ENCODE assay signal across 1 cellular context in the genomic region with DNA sequence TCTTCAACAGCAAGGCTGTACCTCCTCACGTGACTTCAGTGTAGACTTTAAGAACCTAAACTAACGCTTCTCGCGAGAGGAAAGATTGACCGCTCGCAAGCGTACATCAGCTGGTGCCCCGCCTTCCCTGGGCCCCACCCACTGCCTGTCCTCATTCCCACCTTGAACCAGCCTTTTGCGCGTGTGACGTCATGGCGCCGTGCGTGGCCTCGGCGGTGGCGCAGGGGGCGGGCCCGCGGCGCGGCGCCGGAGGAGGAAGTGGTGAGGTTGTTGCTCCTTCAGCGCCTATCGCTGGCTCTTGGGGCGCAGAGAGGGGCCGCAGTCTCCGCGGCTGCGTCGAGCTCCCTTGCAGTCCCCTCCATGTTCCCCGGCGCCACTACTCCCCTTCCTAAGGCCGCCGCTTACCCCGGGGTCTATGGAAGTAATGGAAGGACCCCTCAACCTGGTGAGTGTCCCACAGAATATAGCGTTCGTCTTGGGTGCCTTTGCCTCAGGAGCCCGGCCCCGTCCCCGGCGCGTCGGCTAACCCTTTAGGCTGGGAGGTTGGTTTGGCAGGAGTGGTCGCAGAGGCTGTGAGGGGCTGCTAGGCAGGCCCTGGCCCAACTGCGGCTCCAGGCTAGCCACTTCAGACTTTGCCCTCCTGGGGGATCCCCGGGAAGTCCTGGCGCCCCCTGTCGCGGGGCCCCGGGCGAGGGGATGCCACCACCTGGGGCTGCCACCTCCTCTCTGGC.
TF ChIP-seq lines count a peak whose summit lies in the region.

A gene (plus strand): TSS at position 273 of the 731 bp plus-strand sequence. CDS start 143 bp downstream, at position 416.

TF ChIP-seq in SK-N-SH, 30 proteins besides CTCF, POLR2A, EP300 and RAD21 (continued from another document):
- TF ChIP-seq, protein P1, sequence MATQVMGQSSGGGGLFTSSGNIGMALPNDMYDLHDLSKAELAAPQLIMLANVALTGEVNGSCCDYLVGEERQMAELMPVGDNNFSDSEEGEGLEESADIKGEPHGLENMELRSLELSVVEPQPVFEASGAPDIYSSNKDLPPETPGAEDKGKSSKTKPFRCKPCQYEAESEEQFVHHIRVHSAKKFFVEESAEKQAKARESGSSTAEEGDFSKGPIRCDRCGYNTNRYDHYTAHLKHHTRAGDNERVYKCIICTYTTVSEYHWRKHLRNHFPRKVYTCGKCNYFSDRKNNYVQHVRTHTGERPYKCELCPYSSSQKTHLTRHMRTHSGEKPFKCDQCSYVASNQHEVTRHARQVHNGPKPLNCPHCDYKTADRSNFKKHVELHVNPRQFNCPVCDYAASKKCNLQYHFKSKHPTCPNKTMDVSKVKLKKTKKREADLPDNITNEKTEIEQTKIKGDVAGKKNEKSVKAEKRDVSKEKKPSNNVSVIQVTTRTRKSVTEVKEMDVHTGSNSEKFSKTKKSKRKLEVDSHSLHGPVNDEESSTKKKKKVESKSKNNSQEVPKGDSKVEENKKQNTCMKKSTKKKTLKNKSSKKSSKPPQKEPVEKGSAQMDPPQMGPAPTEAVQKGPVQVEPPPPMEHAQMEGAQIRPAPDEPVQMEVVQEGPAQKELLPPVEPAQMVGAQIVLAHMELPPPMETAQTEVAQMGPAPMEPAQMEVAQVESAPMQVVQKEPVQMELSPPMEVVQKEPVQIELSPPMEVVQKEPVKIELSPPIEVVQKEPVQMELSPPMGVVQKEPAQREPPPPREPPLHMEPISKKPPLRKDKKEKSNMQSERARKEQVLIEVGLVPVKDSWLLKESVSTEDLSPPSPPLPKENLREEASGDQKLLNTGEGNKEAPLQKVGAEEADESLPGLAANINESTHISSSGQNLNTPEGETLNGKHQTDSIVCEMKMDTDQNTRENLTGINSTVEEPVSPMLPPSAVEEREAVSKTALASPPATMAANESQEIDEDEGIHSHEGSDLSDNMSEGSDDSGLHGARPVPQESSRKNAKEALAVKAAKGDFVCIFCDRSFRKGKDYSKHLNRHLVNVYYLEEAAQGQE (IDR thresholded peaks at IDR 0.05; ENCODE audit: low read depth, low read length), result 0 out of 2 replicates have a peak, but pooled peaks have one; percentile 37
- peak; percentile 59 for TF ChIP-seq GABPA (IDR thresholded peaks at IDR 0.05; ENCODE audit: low read depth)
- 0 out of 2 replicates have a peak, but pooled peaks have one; percentile 2 for TF ChIP-seq YY1 (IDR thresholded peaks at IDR 0.05; ENCODE audit: low read depth)
- peak; percentile 82 for TF ChIP-seq ELF1 (IDR thresholded peaks at IDR 0.05)
- TF ChIP-seq TEAD4 (IDR thresholded peaks at IDR 0.05; ENCODE audit: borderline replicate concordance, insufficient read depth), result no peak
- peak; percentile 57 for TF ChIP-seq NRF1 (IDR thresholded peaks at IDR 0.05; ENCODE audit: low read depth, low read length)
- no peak for TF ChIP-seq FOXJ3 (CRISPR knock-in tag; IDR thresholded peaks at IDR 0.05)
- TF ChIP-seq, protein P2, sequence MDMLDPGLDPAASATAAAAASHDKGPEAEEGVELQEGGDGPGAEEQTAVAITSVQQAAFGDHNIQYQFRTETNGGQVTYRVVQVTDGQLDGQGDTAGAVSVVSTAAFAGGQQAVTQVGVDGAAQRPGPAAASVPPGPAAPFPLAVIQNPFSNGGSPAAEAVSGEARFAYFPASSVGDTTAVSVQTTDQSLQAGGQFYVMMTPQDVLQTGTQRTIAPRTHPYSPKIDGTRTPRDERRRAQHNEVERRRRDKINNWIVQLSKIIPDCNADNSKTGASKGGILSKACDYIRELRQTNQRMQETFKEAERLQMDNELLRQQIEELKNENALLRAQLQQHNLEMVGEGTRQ (IDR thresholded peaks at IDR 0.05; ENCODE audit: borderline replicate concordance, low read depth, low read length), result peak; percentile 84
- TF ChIP-seq CHD2 (IDR thresholded peaks at IDR 0.05; ENCODE audit: low read length, partially characterized antibody), result peak; percentile 100
- TF ChIP-seq, protein P3, sequence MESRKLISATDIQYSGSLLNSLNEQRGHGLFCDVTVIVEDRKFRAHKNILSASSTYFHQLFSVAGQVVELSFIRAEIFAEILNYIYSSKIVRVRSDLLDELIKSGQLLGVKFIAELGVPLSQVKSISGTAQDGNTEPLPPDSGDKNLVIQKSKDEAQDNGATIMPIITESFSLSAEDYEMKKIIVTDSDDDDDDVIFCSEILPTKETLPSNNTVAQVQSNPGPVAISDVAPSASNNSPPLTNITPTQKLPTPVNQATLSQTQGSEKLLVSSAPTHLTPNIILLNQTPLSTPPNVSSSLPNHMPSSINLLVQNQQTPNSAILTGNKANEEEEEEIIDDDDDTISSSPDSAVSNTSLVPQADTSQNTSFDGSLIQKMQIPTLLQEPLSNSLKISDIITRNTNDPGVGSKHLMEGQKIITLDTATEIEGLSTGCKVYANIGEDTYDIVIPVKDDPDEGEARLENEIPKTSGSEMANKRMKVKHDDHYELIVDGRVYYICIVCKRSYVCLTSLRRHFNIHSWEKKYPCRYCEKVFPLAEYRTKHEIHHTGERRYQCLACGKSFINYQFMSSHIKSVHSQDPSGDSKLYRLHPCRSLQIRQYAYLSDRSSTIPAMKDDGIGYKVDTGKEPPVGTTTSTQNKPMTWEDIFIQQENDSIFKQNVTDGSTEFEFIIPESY (IDR thresholded peaks at IDR 0.05; ENCODE audit: borderline replicate concordance, low read depth), result peak; percentile 98
- TF ChIP-seq FOXM1 (IDR thresholded peaks at IDR 0.05; ENCODE audit: low read depth), result no peak
- TF ChIP-seq RFX5 (IDR thresholded peaks at IDR 0.05; ENCODE audit: low read length), result no peak
- TF ChIP-seq, protein P4, sequence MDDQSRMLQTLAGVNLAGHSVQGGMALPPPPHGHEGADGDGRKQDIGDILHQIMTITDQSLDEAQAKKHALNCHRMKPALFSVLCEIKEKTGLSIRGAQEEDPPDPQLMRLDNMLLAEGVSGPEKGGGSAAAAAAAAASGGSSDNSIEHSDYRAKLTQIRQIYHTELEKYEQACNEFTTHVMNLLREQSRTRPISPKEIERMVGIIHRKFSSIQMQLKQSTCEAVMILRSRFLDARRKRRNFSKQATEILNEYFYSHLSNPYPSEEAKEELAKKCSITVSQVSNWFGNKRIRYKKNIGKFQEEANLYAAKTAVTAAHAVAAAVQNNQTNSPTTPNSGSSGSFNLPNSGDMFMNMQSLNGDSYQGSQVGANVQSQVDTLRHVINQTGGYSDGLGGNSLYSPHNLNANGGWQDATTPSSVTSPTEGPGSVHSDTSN (IDR thresholded peaks at IDR 0.05), result no peak
